In the genomic region with DNA sequence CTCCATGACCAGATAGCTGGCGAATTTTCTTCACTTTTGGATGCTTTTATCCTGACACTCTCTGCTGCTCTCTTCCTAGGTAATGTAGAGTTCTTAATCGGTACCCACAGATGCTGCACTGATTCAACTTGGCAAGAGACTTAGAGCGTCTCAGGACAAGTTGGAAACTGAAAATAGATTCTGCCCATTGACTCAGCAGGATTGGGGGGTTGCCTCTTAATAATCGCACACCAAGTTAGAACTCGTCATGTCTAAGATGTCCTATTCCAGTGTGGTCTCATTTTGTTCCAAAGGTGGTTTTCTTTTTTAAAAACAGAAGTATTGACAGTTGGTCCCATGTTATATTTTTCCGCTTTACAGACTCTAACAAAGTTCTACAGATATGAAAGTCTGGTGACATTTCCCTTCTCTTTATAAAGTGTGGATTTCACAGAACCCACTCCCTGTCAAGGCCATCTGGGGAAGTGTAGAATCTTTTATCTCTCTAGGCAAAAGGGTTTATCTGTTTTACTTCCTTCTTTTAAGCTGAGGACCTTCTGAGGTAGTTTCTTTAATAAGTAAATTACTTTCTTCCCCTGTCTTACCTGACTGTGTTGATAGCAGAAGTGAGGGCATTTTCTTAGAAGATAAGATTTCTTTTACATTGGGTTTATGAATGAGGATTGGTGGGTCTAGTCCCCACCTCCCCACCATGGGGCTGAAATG, we compare ENCODE assay signal across 11 cellular contexts. TPM values are rescaled to one million over a fixed set of nuclear protein-coding genes. Genes with fewer than 3 reads are reported as not detected.
DNase-seq lines count a peak whose midpoint lies in the region; ATAC-seq, FAIRE-seq and TF ChIP-seq lines count a peak whose summit lies in the region.
"Had no signal": no experiment of that assay in that cellular context is flagged by ENCODE, and none has a peak within 500 bp of the region (broad histone marks: within the 10 kb centered on the region; RNA-seq: fewer than 3 reads in every experiment).

No MANE protein-coding gene starts in this region.

- DNase-seq in activated T-cell treated with anti-CD3 and anti-CD28 coated beads, Interleukin-2, amount 50 U/mL, for 72 hours, result no peak
- DNase-seq in activated T-cell treated with anti-CD3 and anti-CD28 coated beads for 4 hours, result no peak
- peak; percentile 70 for DNase-seq in RPMI8226
- peak in 2 of 4 experiments; percentile 29 to 33 for DNase-seq in K562 (ENCODE audit: extremely low read depth in 1 of 4, low spot score in 3 of 4)
- no peak for DNase-seq in stimulated activated naive CD8-positive, alpha-beta T cell treated with anti-CD3 and anti-CD28 coated beads, Interleukin-15, Interleukin-2, amounts not matched to agents 100 U/mL and 50 U/mL, for 24 hours
- no peak for DNase-seq in NCI-H2171 (lab: John Stamatoyannopoulos, UW)
- DNase-seq in effector CD4-positive, alpha-beta T cell, result no peak
- DNase-seq: sigmoid colon, uterus had no signal

- H4K20me1 ChIP-seq in K562 (replicated peaks; ENCODE audit: control insufficient read depth, insufficient read depth, low read length), result no peaks in the 10 kb centered on the region

- POLR2A ChIA-PET in K562 (lab: Yijun Ruan, JAX), result interaction anchor here (0.6 to 4.7 kb wide), 4 partner anchors 8 to 12 kb away, joined by 3 to 20 read pairs (median 4); a partner anchor contains a TSS

- intact Hi-C loops in K562 (cut with micrococcal nuclease), result no loop called here

- no peaks in the 10 kb centered on the region for H3K9me3 Mint-ChIP-seq in activated T-cell treated with anti-CD3 and anti-CD28 coated beads, Interleukin-2, amount 50 U/mL, for 72 hours

- no peaks in the 10 kb centered on the region for H3K36me3 Mint-ChIP-seq in activated T-cell treated with anti-CD3 and anti-CD28 coated beads, Interleukin-2, amount 50 U/mL, for 72 hours (ENCODE audit: insufficient read depth in 2 of 2)

- in situ Hi-C loops in K562 (cut with MboI), result no loop called here

- no peaks in the 10 kb centered on the region for H3K9me3 ChIP-seq in K562 (replicated peaks; ENCODE audit: control insufficient read depth, insufficient read depth, low read depth, low read length)
- H3K9me3 ChIP-seq: sigmoid colon, uterus had no signal

- H3K4me1 ChIP-seq in K562 (replicated peaks in 1 of 2; ENCODE audit: control insufficient read depth in 2 of 2, insufficient read depth in 2 of 2, low read length in 2 of 2), result peaks cover 10 to 25% of the 10 kb centered on the region in 2 experiments
- H3K4me1 ChIP-seq: sigmoid colon, uterus had no signal

- H3K9ac ChIP-seq in K562 (ENCODE audit: insufficient read depth in 1 of 2, low read depth in 2 of 2, low read length in 2 of 2), result no peak overlapping the region

- peak; percentile 42 to 53 for ATAC-seq in activated T-cell treated with anti-CD3 and anti-CD28 coated beads, Interleukin-2, amount 50 U/mL, for 72 hours (replicated peaks in 1 of 2)
- peak; percentile 55 for ATAC-seq in K562
- ATAC-seq in stimulated activated naive CD8-positive, alpha-beta T cell treated with anti-CD3 and anti-CD28 coated beads, Interleukin-15, Interleukin-2, amounts not matched to agents 100 U/mL and 50 U/mL, for 24 hours, result peak; percentile 50
- no peak for ATAC-seq in HG03108 (IDR thresholded peaks at IDR 0.05; ENCODE audit: unreplicated experiment)

- no peaks in the 10 kb centered on the region for H3K27me3 ChIP-seq in K562 (ENCODE audit: control insufficient read depth in 2 of 2, insufficient read depth in 2 of 2, low read length in 2 of 2)
- H3K27me3 ChIP-seq: sigmoid colon, uterus had no signal

- CTCF ChIA-PET in K562 (lab: Yijun Ruan, JAX; ENCODE audit: low intra/inter-chr PET ratio), result interaction anchor here (1.1 kb wide), 1 partner anchor 21 kb away, joined by 3 read pairs; no protein-coding TSS in a partner anchor

- H3K4me3 ChIP-seq in K562, result no peak overlapping the region
- H3K4me3 ChIP-seq: sigmoid colon, uterus had no signal

- BruUV-seq in K562 (replicated peaks; lab: Mats Ljungman, UMichigan), result no TSS peak

- TF ChIP-seq CTCF in K562 (IDR thresholded peaks at IDR 0.05 in 2 of 3, conservative IDR thresholded peaks at IDR 0.05 in 1 of 3; ENCODE audit: insufficient read depth in 2 of 3, low read depth in 1 of 3, low read length in 3 of 3), result no peak

- peak overlapping the region; percentile 85 for H3K27ac Mint-ChIP-seq in activated T-cell treated with anti-CD3 and anti-CD28 coated beads, Interleukin-2, amount 50 U/mL, for 72 hours

- H3K4me3 Mint-ChIP-seq in activated T-cell treated with anti-CD3 and anti-CD28 coated beads, Interleukin-2, amount 50 U/mL, for 72 hours, result peak overlapping the region; percentile 55 to 60

- no peak for TF ChIP-seq POLR2A in K562 (conservative IDR thresholded peaks at IDR 0.05)

- WGBS in K562 (ENCODE audit: insufficient coverage, low coverage, missing lambda C conversion rate), result 7% methylated on average over 6 of the region's 6 CpGs

- no peaks in the 10 kb centered on the region for H3K36me3 ChIP-seq in K562 (ENCODE audit: control insufficient read depth, insufficient read depth, low read length)
- H3K36me3 ChIP-seq: sigmoid colon, uterus had no signal

- H2AFZ ChIP-seq in K562 (ENCODE audit: low read depth, low read length), result peak overlapping the region; percentile 34; the same call in 1 of the 2 replicates

- no peaks in the 10 kb centered on the region for H3K79me2 ChIP-seq in K562 (ENCODE audit: control insufficient read depth, insufficient read depth, low read length)

- no peak for TF ChIP-seq RAD21 in K562 (CRISPR knock-in tag; conservative IDR thresholded peaks at IDR 0.05 in 1 of 2, IDR thresholded peaks at IDR 0.05 in 1 of 2)

- no peak for FAIRE-seq in K562 (lab: Jason Lieb, UNC)
- FAIRE-seq: G401.6 had no signal

- H3K4me2 ChIP-seq in K562 (ENCODE audit: insufficient read depth, low read length), result peak overlapping the region; percentile 32; the same call in 1 of the 2 replicates

- no peaks in the 10 kb centered on the region for H3K27me3 Mint-ChIP-seq in activated T-cell treated with anti-CD3 and anti-CD28 coated beads, Interleukin-2, amount 50 U/mL, for 72 hours (ENCODE audit: low read depth)

- H3K27ac ChIP-seq in K562 (ENCODE audit: extremely low read depth, low read depth, low read length), result no peak overlapping the region; the same call in 2 of the 3 replicates
- H3K27ac ChIP-seq: sigmoid colon, uterus had no signal

- no peaks in the 10 kb centered on the region for H3K9me1 ChIP-seq in K562 (ENCODE audit: control insufficient read depth, insufficient read depth, low read length)

- peak; percentile 46 for TF ChIP-seq EP300 in K562 (IDR thresholded peaks at IDR 0.05; ENCODE audit: low read length)

- H3K4me1 Mint-ChIP-seq in activated T-cell treated with anti-CD3 and anti-CD28 coated beads, Interleukin-2, amount 50 U/mL, for 72 hours (ENCODE audit: low read depth), result peaks cover 80% of the 10 kb centered on the region

TF ChIP-seq in K562, 482 proteins besides CTCF, POLR2A, EP300 and RAD21 (continues in another document):
- TF ChIP-seq JUN (IDR thresholded peaks at IDR 0.05; ENCODE audit: borderline replicate concordance, low read depth, low read length) (no peak), JUN (CRISPR knock-in tag; IDR thresholded peaks at IDR 0.05; ENCODE audit: borderline replicate concordance) (no peak), ADNP (tag; IDR thresholded peaks at IDR 0.05) (no peak), SMARCC2 (IDR thresholded peaks at IDR 0.05; ENCODE audit: low read depth) (no peak), TCF3 (CRISPR knock-in tag; IDR thresholded peaks at IDR 0.05) (peak; percentile 28; the same call in 1 of the 2 replicates), NCOR1 (IDR thresholded peaks at IDR 0.05) (peak; percentile 43; the same call in 1 of the 2 replicates), SMARCE1 (IDR thresholded peaks at IDR 0.05) (peak; percentile 75; the same call in 1 of the 2 replicates), TARDBP (IDR thresholded peaks at IDR 0.05) (no peak), ZEB2 (IDR thresholded peaks at IDR 0.05) (peak; percentile 70), RBM17 (IDR thresholded peaks at IDR 0.05; ENCODE audit: borderline replicate concordance, low read depth, low read length) (no peak)
- TF ChIP-seq, protein P1, sequence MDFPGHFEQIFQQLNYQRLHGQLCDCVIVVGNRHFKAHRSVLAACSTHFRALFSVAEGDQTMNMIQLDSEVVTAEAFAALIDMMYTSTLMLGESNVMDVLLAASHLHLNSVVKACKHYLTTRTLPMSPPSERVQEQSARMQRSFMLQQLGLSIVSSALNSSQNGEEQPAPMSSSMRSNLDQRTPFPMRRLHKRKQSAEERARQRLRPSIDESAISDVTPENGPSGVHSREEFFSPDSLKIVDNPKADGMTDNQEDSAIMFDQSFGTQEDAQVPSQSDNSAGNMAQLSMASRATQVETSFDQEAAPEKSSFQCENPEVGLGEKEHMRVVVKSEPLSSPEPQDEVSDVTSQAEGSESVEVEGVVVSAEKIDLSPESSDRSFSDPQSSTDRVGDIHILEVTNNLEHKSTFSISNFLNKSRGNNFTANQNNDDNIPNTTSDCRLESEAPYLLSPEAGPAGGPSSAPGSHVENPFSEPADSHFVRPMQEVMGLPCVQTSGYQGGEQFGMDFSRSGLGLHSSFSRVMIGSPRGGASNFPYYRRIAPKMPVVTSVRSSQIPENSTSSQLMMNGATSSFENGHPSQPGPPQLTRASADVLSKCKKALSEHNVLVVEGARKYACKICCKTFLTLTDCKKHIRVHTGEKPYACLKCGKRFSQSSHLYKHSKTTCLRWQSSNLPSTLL (IDR thresholded peaks at IDR 0.05), result no peak

RNA-seq across cellular contexts. Expression of a gene that starts 12.1 kb away (rescaled TPM):
- total RNA-seq in activated T-cell treated with anti-CD3 and anti-CD28 coated beads, Interleukin-2, amount 50 U/mL, for 72 hours, result 1 to 10 TPM; 8.4 to 9.3 TPM
- total RNA-seq in K562 (2011; cell fraction: chromatin; rRNA removed; ENCODE audit: low replicate concordance), result 2.0 and 4.2 TPM in 2 replicates
- 1.5 and 1.7 TPM in 2 replicates for total RNA-seq in K562 (2011; cell fraction: nucleolus; rRNA removed)
- 3.3 and 4.8 TPM in 2 replicates for total RNA-seq in K562 (2011; cell fraction: nucleoplasm; rRNA removed)
- total RNA-seq in K562 (2014; rRNA removed), result 0.54 and 0.69 TPM in 2 replicates
- total RNA-seq in K562 (2014; rRNA removed; fragmentation: Illumina TruSeq; extraction: Trizol), result 1.3 and 1.9 TPM in 2 replicates
- total RNA-seq in K562 (2015; rRNA removed; fragmentation: Illumina TruSeq; extraction: Trizol), result 1.1 and 1.2 TPM in 2 replicates
- 1.3 TPM in 2 replicates for total RNA-seq in K562 (2021)
- polyA plus RNA-seq in K562 (2011; rRNA removed), result 1.4 and 2.0 TPM in 2 replicates
- 0.19 and 0.84 TPM in 2 replicates for polyA plus RNA-seq in K562 (2011; cell fraction: cytosol; rRNA removed)
- 0.51 TPM in 2 replicates for polyA plus RNA-seq in K562 (2011; cell fraction: nucleus; rRNA removed)
- 2.6 and 3.5 TPM in 2 replicates for polyA plus RNA-seq in K562 (2012)
- polyA plus RNA-seq in K562 (2014; fragmentation: Illumina TruSeq; extraction: Trizol), result 1.5 TPM in 2 replicates
- polyA plus RNA-seq in K562 (2014; fragmentation: Nextera tagmentation; extraction: Ambion mirVana), result 1 to 10 TPM; 2.4 to 2.5 TPM
- 0.65 and 0.91 TPM in 2 replicates for polyA plus RNA-seq in K562 (2014; rRNA removed)
- polyA minus RNA-seq in K562 (2011; rRNA and poly(A)+ RNA removed), result 2.1 and 2.7 TPM in 2 replicates
- polyA minus RNA-seq in K562 (2011; cell fraction: cytosol; rRNA and poly(A)+ RNA removed), result 0.73 and 0.76 TPM in 2 replicates
- polyA minus RNA-seq in K562 (2011; cell fraction: nucleus; rRNA and poly(A)+ RNA removed), result 0.56 and 0.67 TPM in 2 replicates
